ENCODE assay signal across 8 cellular contexts in genomic region chr2:102166189-102166845, GRCh38.
A peak's percentile ranks its signal among the peaks of the same experiment; 100 is the strongest.
DNase-seq lines count a peak whose midpoint lies in the region; ATAC-seq, FAIRE-seq and TF ChIP-seq lines count a peak whose summit lies in the region.

No MANE protein-coding gene starts in this region.

- no peak for ATAC-seq in HG02973 (IDR thresholded peaks at IDR 0.05; ENCODE audit: unreplicated experiment)

- DNase-seq in EH (ENCODE audit: low read depth) = peak; percentile 83
- DNase-seq in RCC 7860 (ENCODE audit: low spot score) = peak; percentile 40
- peak; percentile 86 for DNase-seq in fibroblast of mammary gland (ENCODE audit: low read depth)
- DNase-seq in D721Med (ENCODE audit: insufficient read length, low spot score) = no peak
- no peak for DNase-seq in NCI-H1092 treated with DMSO at 0.1 percent for 48 hours (lab: John Stamatoyannopoulos, UW)
- DNase-seq in stimulated activated CD4-positive, alpha-beta T cell treated with anti-CD3 and anti-CD28 coated beads, Interleukin-2, amount 100 ng/mL, for 24 hours = no peak

- no peak overlapping the region for H3K27ac ChIP-seq in parathyroid adenoma

- H3K4me1 ChIP-seq in parathyroid adenoma = peaks cover 12% of the 10 kb centered on the region

- TF ChIP-seq CTCF in fibroblast of mammary gland (conservative IDR thresholded peaks at IDR 0.05; ENCODE audit: control insufficient read depth, insufficient read depth, low read depth, low read length) (peak; percentile 45), parathyroid adenoma (IDR thresholded peaks at IDR 0.05) (peak; percentile 87), D721Med (IDR thresholded peaks at IDR 0.05; ENCODE audit: insufficient read depth, missing control alignments) (no peak)

- H3K36me3 ChIP-seq in parathyroid adenoma (ENCODE audit: control insufficient read depth, insufficient read depth, low read length) = no peaks in the 10 kb centered on the region

- H3K4me3 ChIP-seq in fibroblast of mammary gland (ENCODE audit: control insufficient read depth, low read depth, low read length) (no peak overlapping the region), parathyroid adenoma (ENCODE audit: low read depth, low read length) (no peak overlapping the region)

- FAIRE-seq in RCC 7860 (lab: Jason Lieb, UNC) (peak; percentile 73), D721Med (lab: Jason Lieb, UNC) (no peak)

- no peak overlapping the region for H3K9ac ChIP-seq in parathyroid adenoma

- H2AFZ ChIP-seq in parathyroid adenoma = no peak overlapping the region

- H3K9me3 ChIP-seq in parathyroid adenoma (ENCODE audit: control insufficient read depth, low read length) = no peaks in the 10 kb centered on the region

- no peaks in the 10 kb centered on the region for H3K27me3 ChIP-seq in parathyroid adenoma (ENCODE audit: control insufficient read depth, insufficient read depth, low read length)

- no peak overlapping the region for H3K4me2 ChIP-seq in parathyroid adenoma (ENCODE audit: low read length)

- H3K79me2 ChIP-seq in parathyroid adenoma = peaks cover 17% of the 10 kb centered on the region

Comparison
In these comparisons a context has a peak if more than half of its experiments do, and no peak if none do; other contexts are left out.
1. DNase-seq: peak in EH (single experiment), RCC 7860 (single experiment) and fibroblast of mammary gland (single experiment); none in D721Med (single experiment), NCI-H1092 treated with DMSO at 0.1 percent for 48 hours (single experiment) and stimulated activated CD4-positive, alpha-beta T cell treated with anti-CD3 and anti-CD28 coated beads, Interleukin-2, amount 100 ng/mL, for 24 hours (0 of 2).